In the genomic region with DNA sequence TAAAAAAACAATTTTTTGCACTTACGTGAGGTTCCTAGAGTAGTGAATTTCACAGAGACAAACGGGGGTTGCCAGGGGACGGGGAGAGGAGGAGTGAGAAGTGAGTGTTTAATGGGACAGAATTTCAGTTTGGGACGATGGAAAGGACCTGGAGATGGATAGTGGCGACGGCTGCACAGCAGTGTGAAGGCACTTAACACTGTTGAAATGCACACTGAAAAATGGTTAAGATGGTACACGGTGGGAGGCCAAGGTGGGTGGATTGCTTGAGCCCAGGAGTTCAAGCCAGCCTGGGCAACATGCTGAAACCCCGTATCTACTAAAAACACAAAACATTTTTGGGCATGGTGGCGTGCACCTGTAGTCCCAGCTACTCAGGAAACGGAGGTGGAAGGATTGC, we compare ENCODE assay signal across 21 cellular contexts. TPM values are rescaled to one million over a fixed set of nuclear protein-coding genes. Genes with fewer than 3 reads are reported as not detected.
DNase-seq lines count a peak whose midpoint lies in the region; ATAC-seq and TF ChIP-seq lines count a peak whose summit lies in the region.
"Had no signal": no experiment of that assay in that cellular context is flagged by ENCODE, and none has a peak within 500 bp of the region (broad histone marks: within the 10 kb centered on the region; RNA-seq: fewer than 3 reads in every experiment).

No MANE protein-coding gene starts in this region.

- H3K27ac Mint-ChIP-seq in brain (peak overlapping the region in 3 of 5 experiments; percentile 40 to 69 (median 56)), neural progenitor cell (peak overlapping the region; percentile 1), CD14-positive monocyte (no peak overlapping the region)
- H3K27ac Mint-ChIP-seq: B cell; CD4-positive, alpha-beta T cell; CD8-positive, alpha-beta memory T cell had no signal

- H3K79me2 ChIP-seq in neural progenitor cell (ENCODE audit: low read depth) = no peaks in the 10 kb centered on the region

- H3K27me3 Mint-ChIP-seq in brain = peaks cover 3% of the 10 kb centered on the region
- peaks cover 20% of the 10 kb centered on the region for H3K27me3 Mint-ChIP-seq in neural progenitor cell (ENCODE audit: insufficient read depth, low read depth)
- H3K27me3 Mint-ChIP-seq in CD14-positive monocyte (ENCODE audit: low read depth in 3 of 3) = peaks cover 0 to 5% (median 2%) of the 10 kb centered on the region in 3 donors

- H3K4me3 Mint-ChIP-seq in brain (no peak overlapping the region), neural progenitor cell (no peak overlapping the region), CD14-positive monocyte (no peak overlapping the region)
- H3K4me3 Mint-ChIP-seq: B cell; CD4-positive, alpha-beta T cell; CD8-positive, alpha-beta memory T cell; H9 had no signal

- H3K9me3 ChIP-seq in esophagus muscularis mucosa (no peaks in the 10 kb centered on the region), neural progenitor cell (ENCODE audit: low read depth) (no peaks in the 10 kb centered on the region)
- H3K9me3 ChIP-seq: BLaER1 had no signal

- H3K27me3 ChIP-seq in esophagus muscularis mucosa (no peaks in the 10 kb centered on the region), neural progenitor cell (no peaks in the 10 kb centered on the region)
- H3K27me3 ChIP-seq: BLaER1 had no signal

- ATAC-seq in HG03280 (IDR thresholded peaks at IDR 0.05; ENCODE audit: unreplicated experiment) = no peak
- ATAC-seq in HG02610 (IDR thresholded peaks at IDR 0.05; ENCODE audit: unreplicated experiment) = no peak
- ATAC-seq: GM12878, HCT116 had no signal

- H3K9ac ChIP-seq in neural progenitor cell = no peak overlapping the region
- H3K9ac ChIP-seq: BLaER1 had no signal

- no peak for TF ChIP-seq CTCF in brain (conservative IDR thresholded peaks at IDR 0.05)
- TF ChIP-seq CTCF in esophagus muscularis mucosa (IDR thresholded peaks at IDR 0.05) = no peak
- no peak for TF ChIP-seq CTCF in neural progenitor cell (IDR thresholded peaks at IDR 0.05)
- TF ChIP-seq CTCF in CD14-positive monocyte (IDR thresholded peaks at IDR 0.05) = no peak

- intact Hi-C loops in esophagus muscularis mucosa (cut with DNase I) (no loop called here), CD14-positive monocyte (cut with micrococcal nuclease) (no loop called here)

- H3K4me1 ChIP-seq in esophagus muscularis mucosa (peaks cover 0 to 26% (median 19%) of the 10 kb centered on the region in 4 donors), neural progenitor cell (peaks cover 17% of the 10 kb centered on the region)
- H3K4me1 ChIP-seq: BLaER1 had no signal

- TF ChIP-seq EP300 in esophagus muscularis mucosa (IDR thresholded peaks at IDR 0.05) = no peak

- peaks cover 10% of the 10 kb centered on the region for H3F3A ChIP-seq in neural progenitor cell (ENCODE audit: low read depth)

- H3K4me3 ChIP-seq in esophagus muscularis mucosa (no peak overlapping the region), neural progenitor cell (no peak overlapping the region)
- H3K4me3 ChIP-seq: BLaER1, GM12878 had no signal

- no peak overlapping the region for H3K27ac ChIP-seq in esophagus muscularis mucosa (replicated peaks in 1 of 4)
- no peak overlapping the region for H3K27ac ChIP-seq in neural progenitor cell
- H3K27ac ChIP-seq: BLaER1, C4-2B had no signal

- H3K9me3 Mint-ChIP-seq in brain (peaks cover 5 to 17% (median 12%) of the 10 kb centered on the region in 5 experiments), neural progenitor cell (peaks cover 36% of the 10 kb centered on the region), CD14-positive monocyte (peaks cover 0 to 8% (median 3%) of the 10 kb centered on the region in 7 donors)
- H3K9me3 Mint-ChIP-seq: H9 had no signal

- DNase-seq in esophagus muscularis mucosa (ENCODE audit: extremely low spot score) = peak; percentile 60
- peak; percentile 14 for DNase-seq in mesenteric fat pad (ENCODE audit: low spot score)
- no peak for DNase-seq in neural progenitor cell (ENCODE audit: low spot score)
- DNase-seq in CD14-positive monocyte (ENCODE audit: low spot score) = no peak
- no peak for DNase-seq in NCI-H2029 treated with DMSO at 0.1 percent for 48 hours (lab: John Stamatoyannopoulos, UW)
- DNase-seq: CD4-positive, alpha-beta T cell; CD8-positive, alpha-beta memory T cell; DMS 273 treated with DMSO at 0.1 percent for 48 hours; DMS79; EL; GDM1; GOT3; H9 had no signal

- H3K36me3 Mint-ChIP-seq in brain (peaks cover 9% of the 10 kb centered on the region), neural progenitor cell (peaks cover 2% of the 10 kb centered on the region), CD14-positive monocyte (no peaks in the 10 kb centered on the region)
- H3K36me3 Mint-ChIP-seq: CD8-positive, alpha-beta memory T cell had no signal

- H3K4me1 Mint-ChIP-seq in brain (peaks cover 41% of the 10 kb centered on the region), neural progenitor cell (peaks cover 36% of the 10 kb centered on the region), CD14-positive monocyte (no peaks in the 10 kb centered on the region)
- H3K4me1 Mint-ChIP-seq: B cell; CD8-positive, alpha-beta memory T cell had no signal

- WGBS in esophagus muscularis mucosa = 86% methylated on average over 10 of the region's 10 CpGs

- no peak overlapping the region for H3K4me2 ChIP-seq in neural progenitor cell
- H3K4me2 ChIP-seq: BLaER1 had no signal

- H3K36me3 ChIP-seq in esophagus muscularis mucosa (no peaks in the 10 kb centered on the region), neural progenitor cell (no peaks in the 10 kb centered on the region)
- H3K36me3 ChIP-seq: BLaER1 had no signal

- no peaks in the 10 kb centered on the region for H4K20me1 ChIP-seq in neural progenitor cell (ENCODE audit: low read depth)
- H4K20me1 ChIP-seq: BLaER1 had no signal

- TF ChIP-seq POLR2A in esophagus muscularis mucosa (IDR thresholded peaks at IDR 0.05; ENCODE audit: low read depth) = no peak

- no peak overlapping the region for H2AFZ ChIP-seq in neural progenitor cell (replicated peaks)

RNA-seq across cellular contexts. Expression of gene RPP40, which starts 31.4 kb away (rescaled TPM):
- 9.0 TPM for polyA plus RNA-seq in brain (ENCODE audit: insufficient read depth, low read depth, low replicate concordance)
- total RNA-seq in esophagus muscularis mucosa = 1 to 10 TPM; 2.5 to 7.9 (median 3.8) TPM
- 8.4 TPM for total RNA-seq in mesenteric fat pad
- 19.3 and 23.2 TPM in 2 replicates for total RNA-seq in neural progenitor cell (ENCODE audit: low replicate concordance)
- 10 to 100 TPM in 1 of 2 donors, 1 to 10 TPM in 1; 7.4 to 11.1 TPM for polyA plus RNA-seq in CD14-positive monocyte

Comparison
In these comparisons a context has a peak if more than half of its experiments do, and no peak if none do; other contexts are left out.
1. H3K27ac Mint-ChIP-seq: peak in brain (3 of 5) and neural progenitor cell (single experiment); none in CD14-positive monocyte (0 of 7).
2. DNase-seq: peak in esophagus muscularis mucosa (single experiment) and mesenteric fat pad (single experiment); none in neural progenitor cell (single experiment), CD14-positive monocyte (single experiment) and NCI-H2029 treated with DMSO at 0.1 percent for 48 hours (single experiment).